Comparison of ENCODE assay signal across 13 cellular contexts in genomic region chr7:100886936-100887185, GRCh38. TPM values are rescaled to one million over a fixed set of nuclear protein-coding genes. Genes with fewer than 3 reads are reported as not detected.
DNase-seq lines count a peak whose midpoint lies in the region; ATAC-seq and TF ChIP-seq lines count a peak whose summit lies in the region.
"Had no signal": no experiment of that assay in that cellular context is flagged by ENCODE, and none has a peak within 500 bp of the region (broad histone marks: within the 10 kb centered on the region; RNA-seq: fewer than 3 reads in every experiment).

No MANE protein-coding gene starts in this region.

- H2AFZ ChIP-seq in OCI-LY7 (ENCODE audit: low read length), result no peak overlapping the region

- WGBS in thyroid gland, 2 donors, result 92 to 93% methylated on average over 17 of the region's 17 CpGs

- peaks cover 8% of the 10 kb centered on the region for H3K27me3 ChIP-seq in effector memory CD4-positive, alpha-beta T cell (replicated peaks; ENCODE audit: control insufficient read depth, insufficient read depth, low read length, poor library complexity, severe bottlenecking)
- H3K27me3 ChIP-seq in thyroid gland, result no peaks in the 10 kb centered on the region

- CTCF ChIA-PET in OCI-LY7 (lab: Charles Lee; ENCODE audit: unreplicated experiment), result no interaction called here

- H3K27ac ChIP-seq in OCI-LY7 (ENCODE audit: low read depth, low read length, poor library complexity, severe bottlenecking), result peak overlapping the region; percentile 67
- H3K27ac ChIP-seq in effector memory CD4-positive, alpha-beta T cell (ENCODE audit: insufficient read depth, low read length, poor library complexity, severe bottlenecking), result peak overlapping the region; percentile 70
- H3K27ac ChIP-seq in thyroid gland, result no peak overlapping the region
- H3K27ac ChIP-seq: KMS-11 had no signal

- peaks cover 41% of the 10 kb centered on the region for H3K4me1 ChIP-seq in OCI-LY7 (ENCODE audit: insufficient read depth, low read length, poor library complexity, severe bottlenecking)
- H3K4me1 ChIP-seq in effector memory CD4-positive, alpha-beta T cell (ENCODE audit: control insufficient read depth, insufficient read depth, low read length, poor library complexity, severe bottlenecking), result peaks cover 36% of the 10 kb centered on the region
- peaks cover 17 to 21% of the 10 kb centered on the region in 2 donors for H3K4me1 ChIP-seq in thyroid gland

- H3K27me3 Mint-ChIP-seq in activated T-cell treated with anti-CD3 and anti-CD28 coated beads, Interleukin-2, amount 50 U/mL, for 24 hours, result peaks cover 11% of the 10 kb centered on the region
- H3K27me3 Mint-ChIP-seq in activated T-cell treated with anti-CD3 and anti-CD28 coated beads, Interleukin-2, amount 50 U/mL, for 4 hours (ENCODE audit: low read depth), result peaks cover 4% of the 10 kb centered on the region

- H3K9me3 ChIP-seq in OCI-LY7 (ENCODE audit: low read length) (no peaks in the 10 kb centered on the region), thyroid gland (no peaks in the 10 kb centered on the region)
- no peaks in the 10 kb centered on the region for H3K9me3 ChIP-seq in effector memory CD4-positive, alpha-beta T cell (ENCODE audit: control insufficient read depth, low read length)

- no peaks in the 10 kb centered on the region for H3K9me3 Mint-ChIP-seq in activated T-cell treated with anti-CD3 and anti-CD28 coated beads, Interleukin-2, amount 50 U/mL, for 24 hours
- no peaks in the 10 kb centered on the region for H3K9me3 Mint-ChIP-seq in activated T-cell treated with anti-CD3 and anti-CD28 coated beads, Interleukin-2, amount 50 U/mL, for 4 hours
- H3K9me3 Mint-ChIP-seq in stimulated activated effector memory CD8-positive, alpha-beta T cell treated with anti-CD3 and anti-CD28 coated beads, Interleukin-12 subunit alpha, Interleukin-12 subunit beta, amount 100 ng/mL, for 72 hours, result no peaks in the 10 kb centered on the region

- H3K9me2 ChIP-seq in OCI-LY7 (ENCODE audit: insufficient read depth, low read length), result no peaks in the 10 kb centered on the region

- ATAC-seq in activated T-cell treated with anti-CD3 and anti-CD28 coated beads, Interleukin-2, amount 50 U/mL, for 4 hours, result no peak
- ATAC-seq in stimulated activated effector memory CD8-positive, alpha-beta T cell treated with anti-CD3 and anti-CD28 coated beads, Interleukin-12 subunit alpha, Interleukin-12 subunit beta, amount 100 ng/mL, for 72 hours, result no peak
- ATAC-seq: esophagus mucosa had no signal

- H3K4me3 Mint-ChIP-seq in activated T-cell treated with anti-CD3 and anti-CD28 coated beads, Interleukin-2, amount 50 U/mL, for 24 hours, result peak overlapping the region; percentile 83
- no peak overlapping the region for H3K4me3 Mint-ChIP-seq in activated T-cell treated with anti-CD3 and anti-CD28 coated beads, Interleukin-2, amount 50 U/mL, for 4 hours
- H3K4me3 Mint-ChIP-seq in stimulated activated effector memory CD8-positive, alpha-beta T cell treated with anti-CD3 and anti-CD28 coated beads, Interleukin-12 subunit alpha, Interleukin-12 subunit beta, amount 100 ng/mL, for 72 hours, result peak overlapping the region; percentile 79

- peaks cover 74% of the 10 kb centered on the region for H3K36me3 Mint-ChIP-seq in activated T-cell treated with anti-CD3 and anti-CD28 coated beads, Interleukin-2, amount 50 U/mL, for 24 hours (ENCODE audit: low read depth)
- peaks cover 60% of the 10 kb centered on the region for H3K36me3 Mint-ChIP-seq in activated T-cell treated with anti-CD3 and anti-CD28 coated beads, Interleukin-2, amount 50 U/mL, for 4 hours (ENCODE audit: insufficient read depth)
- peaks cover 75% of the 10 kb centered on the region for H3K36me3 Mint-ChIP-seq in stimulated activated effector memory CD8-positive, alpha-beta T cell treated with anti-CD3 and anti-CD28 coated beads, Interleukin-12 subunit alpha, Interleukin-12 subunit beta, amount 100 ng/mL, for 72 hours

- peak overlapping the region; percentile 89 for H3K4me2 ChIP-seq in OCI-LY7 (ENCODE audit: low read length)
- H3K4me2 ChIP-seq: KMS-11 had no signal

- POLR2A ChIA-PET in OCI-LY7 (lab: Charles Lee), result interaction anchor here (0.9 to 4.9 kb wide), 3 partner anchors 9 to 35 kb away, joined by 3 to 40 read pairs (median 4); partner anchors contain the start of genes SLC12A9 and SRRT

- H4K20me1 ChIP-seq in OCI-LY7 (ENCODE audit: insufficient read depth, low read length), result peaks cover 16% of the 10 kb centered on the region

- peaks cover 7% of the 10 kb centered on the region; the same call in 1 of the 2 replicates for H3K79me2 ChIP-seq in OCI-LY7 (ENCODE audit: insufficient read depth, low read depth, low read length)

- H3K4me3 ChIP-seq in OCI-LY7 (ENCODE audit: low read depth, low read length, poor library complexity, severe bottlenecking) (no peak overlapping the region), thyroid gland (replicated peaks in 1 of 3) (no peak overlapping the region)
- H3K4me3 ChIP-seq in effector memory CD4-positive, alpha-beta T cell (ENCODE audit: insufficient read depth, low read depth, low read length, poor library complexity, severe bottlenecking), result no peak overlapping the region

- H3K27ac Mint-ChIP-seq in activated T-cell treated with anti-CD3 and anti-CD28 coated beads, Interleukin-2, amount 50 U/mL, for 24 hours, result peak overlapping the region; percentile 91
- H3K27ac Mint-ChIP-seq in stimulated activated effector memory CD8-positive, alpha-beta T cell treated with anti-CD3 and anti-CD28 coated beads, Interleukin-12 subunit alpha, Interleukin-12 subunit beta, amount 100 ng/mL, for 72 hours, result peak overlapping the region; percentile 87

- intact Hi-C loops in OCI-LY7 (cut with micrococcal nuclease; ENCODE audit: unreplicated experiment), result loop anchor here (10.0 kb wide), 1 partner anchor 802 kb away; the partner anchor contains the start of genes COPS6 and ZNF3
- intact Hi-C loops in thyroid gland (cut with DNase I), result no loop called here

- no peak for DNase-seq in activated T-cell treated with anti-CD3 and anti-CD28 coated beads, Interleukin-2, amount 50 U/mL, for 24 hours
- no peak for DNase-seq in activated T-cell treated with anti-CD3 and anti-CD28 coated beads, Interleukin-2, amount 50 U/mL, for 4 hours
- no peak for DNase-seq in OCI-LY7 (ENCODE audit: low spot score)
- no peak for DNase-seq in effector memory CD4-positive, alpha-beta T cell
- DNase-seq in stimulated activated effector memory CD8-positive, alpha-beta T cell treated with anti-CD3 and anti-CD28 coated beads, Interleukin-12 subunit alpha, Interleukin-12 subunit beta, amount 100 ng/mL, for 72 hours (ENCODE audit: low spot score in 2 of 2), result no peak
- DNase-seq in stimulated activated CD4-positive, alpha-beta T cell treated with anti-CD3 and anti-CD28 coated beads, Interleukin-4, amount 100 ng/mL, for 24 hours, result no peak
- no peak for DNase-seq in GDM1 (lab: John Stamatoyannopoulos, UW)
- DNase-seq in thyroid gland, result no peak
- DNase-seq: NCI-H2107, OCI-M1, T-helper 9 cell had no signal

- no peak for TF ChIP-seq CTCF in OCI-LY7 (conservative IDR thresholded peaks at IDR 0.05; ENCODE audit: low read length)
- no peak for TF ChIP-seq CTCF in thyroid gland (IDR thresholded peaks at IDR 0.05)

- no peak for TF ChIP-seq POLR2A in thyroid gland (IDR thresholded peaks at IDR 0.05)

- H3K36me3 ChIP-seq in OCI-LY7 (ENCODE audit: insufficient read depth, low read length) (peaks cover 72% of the 10 kb centered on the region), thyroid gland (peaks cover 64 to 65% of the 10 kb centered on the region in 2 donors)
- peaks cover 55% of the 10 kb centered on the region for H3K36me3 ChIP-seq in effector memory CD4-positive, alpha-beta T cell (ENCODE audit: control insufficient read depth, insufficient read depth, low read length)

- H3K4me1 Mint-ChIP-seq in activated T-cell treated with anti-CD3 and anti-CD28 coated beads, Interleukin-2, amount 50 U/mL, for 24 hours (ENCODE audit: low read depth), result peaks cover 60% of the 10 kb centered on the region
- H3K4me1 Mint-ChIP-seq in activated T-cell treated with anti-CD3 and anti-CD28 coated beads, Interleukin-2, amount 50 U/mL, for 4 hours (ENCODE audit: low read depth), result peaks cover 38% of the 10 kb centered on the region
- peaks cover 79% of the 10 kb centered on the region for H3K4me1 Mint-ChIP-seq in stimulated activated effector memory CD8-positive, alpha-beta T cell treated with anti-CD3 and anti-CD28 coated beads, Interleukin-12 subunit alpha, Interleukin-12 subunit beta, amount 100 ng/mL, for 72 hours

- BruUV-seq in OCI-LY7 (replicated peaks; lab: Mats Ljungman, UMichigan), result no TSS peak

RNA-seq across cellular contexts. Expression of gene UFSP1, which starts 2.7 kb away (rescaled TPM):
- total RNA-seq in activated T-cell treated with anti-CD3 and anti-CD28 coated beads, Interleukin-2, amount 50 U/mL, for 4 hours, result 1 to 10 TPM; 3.7 to 5.1 (median 4.6) TPM
- total RNA-seq in OCI-LY7 (2014; rRNA removed; shearing (Covaris generic)), result 2.8 and 4.9 TPM in 2 replicates
- 3.3 and 3.8 TPM in 2 replicates for total RNA-seq in OCI-LY7 (2022)
- 10 to 100 TPM in 1 of 4 donors, 1 to 10 TPM in 3; 7.4 to 10.4 (median 8.9) TPM for total RNA-seq in thyroid gland

RNA-seq across cellular contexts. Expression of gene ACHE, which starts 8.8 kb away (rescaled TPM):
- total RNA-seq in activated T-cell treated with anti-CD3 and anti-CD28 coated beads, Interleukin-2, amount 50 U/mL, for 4 hours, result under 1 TPM; 0.32 to 0.54 (median 0.35) TPM
- not detected in 2 replicates for total RNA-seq in OCI-LY7 (2014; rRNA removed; shearing (Covaris generic))
- total RNA-seq in OCI-LY7 (2022) (not detected in 2 replicates), thyroid gland (1 to 10 TPM; 1.0 to 4.8 (median 1.8) TPM)

RNA-seq across cellular contexts. Expression of gene SRRT, which starts 12.0 kb away (rescaled TPM):
- total RNA-seq in activated T-cell treated with anti-CD3 and anti-CD28 coated beads, Interleukin-2, amount 50 U/mL, for 4 hours, result 100 to 1,000 TPM; 406 to 450 (median 436) TPM
- total RNA-seq in OCI-LY7 (2014; rRNA removed; shearing (Covaris generic)), result 154 and 174 TPM in 2 replicates
- total RNA-seq in OCI-LY7 (2022) (247 and 264 TPM in 2 replicates), thyroid gland (100 to 1,000 TPM in 1 of 4 donors, 10 to 100 TPM in 3; 62.5 to 109 (median 93.2) TPM)

RNA-seq across cellular contexts. Expression of gene TRIP6, which starts 19.7 kb away (rescaled TPM):
- total RNA-seq in activated T-cell treated with anti-CD3 and anti-CD28 coated beads, Interleukin-2, amount 50 U/mL, for 4 hours, result 10 to 100 TPM; 44.9 to 47.7 (median 45.4) TPM
- 2.2 and 3.3 TPM in 2 replicates for total RNA-seq in OCI-LY7 (2014; rRNA removed; shearing (Covaris generic))
- total RNA-seq in OCI-LY7 (2022) (1.8 and 3.1 TPM in 2 replicates), thyroid gland (100 to 1,000 TPM in 3 of 4 donors, 10 to 100 TPM in 1; 64.5 to 122 (median 109) TPM)

RNA-seq across cellular contexts. Expression of gene SLC12A9, which starts 34.3 kb away (rescaled TPM):
- 10 to 100 TPM; 22.9 to 31.7 (median 29.6) TPM for total RNA-seq in activated T-cell treated with anti-CD3 and anti-CD28 coated beads, Interleukin-2, amount 50 U/mL, for 4 hours
- total RNA-seq in OCI-LY7 (2014; rRNA removed; shearing (Covaris generic)), result 15.7 and 17.0 TPM in 2 replicates
- total RNA-seq in OCI-LY7 (2022), result 21.1 and 25.6 TPM in 2 replicates
- 10 to 100 TPM; 15.2 to 27.9 (median 17.2) TPM for total RNA-seq in thyroid gland

Comparison
In these comparisons a context has a peak if more than half of its experiments do, and no peak if none do; other contexts are left out.
1. H3K27ac ChIP-seq: peak in OCI-LY7 (single experiment) and effector memory CD4-positive, alpha-beta T cell (single experiment); none in thyroid gland (0 of 3).